8 cellular contexts compared by ENCODE assay signal in the genomic region with DNA sequence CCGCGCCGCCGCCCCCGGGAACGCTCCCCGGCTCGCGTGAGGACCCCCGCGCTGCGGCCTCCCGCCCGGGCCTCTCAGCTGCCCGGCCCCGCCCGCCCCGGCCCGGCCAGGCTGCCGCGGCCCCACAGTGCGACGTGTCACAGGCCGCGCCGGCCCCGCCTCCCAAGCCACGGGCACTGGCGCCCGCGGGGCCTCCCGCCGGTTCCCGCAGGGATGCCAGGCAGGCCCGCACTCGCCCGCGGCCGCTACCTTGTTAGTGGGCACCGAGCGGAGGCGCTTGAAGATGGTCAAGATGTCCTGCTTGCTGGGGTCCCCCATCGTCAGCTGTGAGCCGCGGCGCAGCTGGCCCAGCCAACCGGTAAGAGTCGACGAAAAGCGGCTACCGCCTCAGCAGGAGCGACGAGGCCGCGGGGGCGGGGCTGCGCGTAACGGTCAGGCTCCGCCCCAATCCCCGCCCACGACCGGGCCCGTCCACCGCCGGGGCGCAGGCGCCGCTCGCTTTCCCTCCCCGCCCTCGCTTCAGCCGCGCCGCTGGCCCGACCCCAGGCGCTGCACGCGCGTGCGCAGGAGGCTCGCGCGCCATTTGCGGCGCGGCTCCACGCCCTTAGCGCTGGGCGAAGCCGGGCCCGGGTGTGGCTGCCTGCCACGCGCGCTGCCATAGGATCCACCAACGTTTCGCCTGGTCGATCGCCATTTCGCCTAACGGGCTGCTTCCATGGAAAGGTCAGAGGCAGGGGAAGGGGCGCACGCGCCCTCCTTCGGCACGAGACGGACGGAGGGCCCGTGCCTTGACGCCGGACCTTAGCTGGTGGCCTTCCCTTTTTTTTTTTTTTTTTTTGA. TPM values are rescaled to one million over a fixed set of nuclear protein-coding genes. Genes with fewer than 3 reads are reported as not detected.
A peak's percentile ranks its signal among the peaks of the same experiment; 100 is the strongest.
DNase-seq lines count a peak whose midpoint lies in the region; ATAC-seq and TF ChIP-seq lines count a peak whose summit lies in the region.

Gene ARFGAP3 (minus strand): TSS at position 409 of the 840 bp plus-strand sequence. CDS start 91 bp downstream, at position 318.

- peak within 1 kb of the TSS; percentile 68 to 88 (median 82) for H3K4me3 ChIP-seq in BLaER1 treated with 17β-estradiol and CSF1 and Interleukin-3, amounts not matched to agents 10 nM and 100 nM
- H3K4me3 ChIP-seq in left lung, result peak within 1 kb of the TSS; percentile 50 to 90

- no peaks in the 10 kb centered on the region for H3K27me3 Mint-ChIP-seq in dendritic cell treated with granulocyte-macrophage colony-stimulating factor and Interleukin-4, amounts not matched to agents 40 ng/mL and 50 ng/mL, for 4 days

- peak within 1 kb of the TSS; percentile 85 to 98 (median 94) for H3K4me2 ChIP-seq in BLaER1 treated with 17β-estradiol and CSF1 and Interleukin-3, amounts not matched to agents 10 nM and 100 nM

- H3K27ac Mint-ChIP-seq in dendritic cell treated with granulocyte-macrophage colony-stimulating factor and Interleukin-4, amounts not matched to agents 40 ng/mL and 50 ng/mL, for 4 days, result peak within 1 kb of the TSS; percentile 97

- DNase-seq in NCI-H774 (lab: John Stamatoyannopoulos, UW), result peak; percentile 69
- peak; percentile 90 to 93 for DNase-seq in activated CD4-positive, alpha-beta T cell treated with anti-CD3 and anti-CD28 coated beads, Interleukin-2, amount 50 U/mL, for 4 hours
- DNase-seq in left lung, result peak; percentile 94 to 99
- peak; percentile 93 for DNase-seq in stimulated activated CD4-positive, alpha-beta T cell treated with anti-CD3 and anti-CD28 coated beads, Interleukin-2, amount 100 ng/mL, for 4 hours (ENCODE audit: low read depth)

- H3K9me3 Mint-ChIP-seq in dendritic cell treated with granulocyte-macrophage colony-stimulating factor and Interleukin-4, amounts not matched to agents 40 ng/mL and 50 ng/mL, for 4 days, result no peaks in the 10 kb centered on the region

- intact Hi-C loops in dendritic cell treated with granulocyte-macrophage colony-stimulating factor and Interleukin-4, amounts not matched to agents 40 ng/mL and 50 ng/mL, for 4 days (cut with micrococcal nuclease), result no loop called here
- intact Hi-C loops in left lung (cut with DNase I), result no loop called here

- H3K36me3 Mint-ChIP-seq in dendritic cell treated with granulocyte-macrophage colony-stimulating factor and Interleukin-4, amounts not matched to agents 40 ng/mL and 50 ng/mL, for 4 days (ENCODE audit: low read depth), result peaks cover 7% of the 10 kb centered on the region

- H3K9ac ChIP-seq in BLaER1 treated with 17β-estradiol and CSF1 and Interleukin-3, amounts not matched to agents 10 nM and 100 nM, result peak within 1 kb of the TSS; percentile 71 to 93 (median 89)

- H3K36me3 ChIP-seq in BLaER1 treated with 17β-estradiol and CSF1 and Interleukin-3, amounts not matched to agents 10 nM and 100 nM, result peaks cover 0 to 25% (median 13%) of the 10 kb centered on the region in 11 experiments; a peak in 12 of 22 replicates
- H3K36me3 ChIP-seq in left lung, result no peaks in the 10 kb centered on the region

- no peak for TF ChIP-seq CTCF in left lung (IDR thresholded peaks at IDR 0.05)

- peaks cover 0 to 42% (median 22%) of the 10 kb centered on the region in 11 experiments; a peak in 15 of 22 replicates for H4K20me1 ChIP-seq in BLaER1 treated with 17β-estradiol and CSF1 and Interleukin-3, amounts not matched to agents 10 nM and 100 nM

- no peaks in the 10 kb centered on the region for H3K27me3 ChIP-seq in BLaER1 treated with 17β-estradiol and CSF1 and Interleukin-3, amounts not matched to agents 10 nM and 100 nM
- H3K27me3 ChIP-seq in left lung, result no peaks in the 10 kb centered on the region

- peak; percentile 75 for ATAC-seq in GM19351 (IDR thresholded peaks at IDR 0.05; ENCODE audit: unreplicated experiment)
- peak; percentile 80 for ATAC-seq in HG03521 (IDR thresholded peaks at IDR 0.05; ENCODE audit: unreplicated experiment)
- peak; percentile 99 for ATAC-seq in left lung

- H3K4me1 ChIP-seq in BLaER1 treated with 17β-estradiol and CSF1 and Interleukin-3, amounts not matched to agents 10 nM and 100 nM, result peaks cover 49 to 66% (median 54%) of the 10 kb centered on the region in 10 experiments
- peaks cover 9 to 26% of the 10 kb centered on the region in 2 donors for H3K4me1 ChIP-seq in left lung

- H3K9me3 ChIP-seq in BLaER1 treated with 17β-estradiol and CSF1 and Interleukin-3, amounts not matched to agents 10 nM and 100 nM (replicated peaks in 1 of 11), result peaks cover 0 to 17% (median 7%) of the 10 kb centered on the region in 11 experiments; a peak in 13 of 22 replicates
- no peaks in the 10 kb centered on the region for H3K9me3 ChIP-seq in left lung

- peak within 1 kb of the TSS; percentile 74 to 90 (median 86) for H3K27ac ChIP-seq in BLaER1 treated with 17β-estradiol and CSF1 and Interleukin-3, amounts not matched to agents 10 nM and 100 nM
- peak within 1 kb of the TSS; percentile 94 to 97 for H3K27ac ChIP-seq in left lung

- peaks cover 35% of the 10 kb centered on the region for H3K4me1 Mint-ChIP-seq in dendritic cell treated with granulocyte-macrophage colony-stimulating factor and Interleukin-4, amounts not matched to agents 40 ng/mL and 50 ng/mL, for 4 days (ENCODE audit: low read depth)

- peak within 1 kb of the TSS; percentile 92 for H3K4me3 Mint-ChIP-seq in dendritic cell treated with granulocyte-macrophage colony-stimulating factor and Interleukin-4, amounts not matched to agents 40 ng/mL and 50 ng/mL, for 4 days

RNA-seq across cellular contexts. Expression of gene ARFGAP3, which starts in this region (rescaled TPM):
- total RNA-seq in left lung, result 10 to 100 TPM; 45.3 to 52.8 TPM

Comparison
In these comparisons a context has a peak if more than half of its experiments do, and no peak if none do; other contexts are left out.
1. Peak in every context shown above with its lines: DNase-seq, ATAC-seq, H3K4me3 ChIP-seq and H3K27ac ChIP-seq.